In genomic region chr5:67146981-67147380, GRCh38 we compare ENCODE assay signal across 27 cellular contexts.
"Had no signal": no experiment of that assay in that cellular context is flagged by ENCODE, and none has a peak within 500 bp of the region (broad histone marks: within the 10 kb centered on the region; RNA-seq: fewer than 3 reads in every experiment).

No MANE protein-coding gene starts in this region.

- H3K27me3 ChIP-seq: stomach, suprapubic skin, testis, thyroid gland, tibial artery, tibial nerve, transverse colon, upper lobe of left lung, upper lobe of right lung, uterus, vagina had no signal

- H3K9me3 ChIP-seq: stomach, suprapubic skin, testis, thoracic aorta, thyroid gland, tibial artery, tibial nerve, transverse colon, upper lobe of left lung, upper lobe of right lung, uterus, vagina had no signal

- H3K4me3 ChIP-seq: stomach, suprapubic skin, testis, thoracic aorta, thyroid gland, tibial artery, tibial nerve, transverse colon, upper lobe of left lung, upper lobe of right lung, uterus, vagina had no signal

- H3K36me3 ChIP-seq: uterus had no signal

- H3K27me3 Mint-ChIP-seq: stimulated activated memory B cell treated with anti-CD40 and anti-IgM and Interleukin-4, amounts not matched to agents 10 μg/mL and 1 μg/mL and 100 μg/mL, for 72 hours; stimulated activated naive B cell treated with anti-CD40 and anti-IgM and Interleukin-4, amounts not matched to agents 10 μg/mL and 1 μg/mL and 100 μg/mL, for 72 hours; stimulated activated naive CD8-positive, alpha-beta T cell treated with anti-CD3 and anti-CD28 coated beads, Interleukin-15, amount 100 ng/mL, for 72 hours; stimulated activated naive CD8-positive, alpha-beta T cell treated with anti-CD3 and anti-CD28 coated beads, Interleukin-15, Interleukin-2, amounts not matched to agents 100 ng/mL and 50 ng/mL, for 24 hours; type B pancreatic cell had no signal

- H3K9me3 Mint-ChIP-seq: stimulated activated effector memory CD8-positive, alpha-beta T cell treated with anti-CD3 and anti-CD28 coated beads, Interleukin-12 subunit alpha, Interleukin-12 subunit beta, amount 100 ng/mL, for 72 hours; stimulated activated memory B cell treated with anti-CD40 and anti-IgM and Interleukin-4, amounts not matched to agents 10 μg/mL and 1 μg/mL and 100 μg/mL, for 72 hours; stimulated activated naive B cell treated with anti-CD40 and anti-IgM and Interleukin-4, amounts not matched to agents 10 μg/mL and 1 μg/mL and 100 μg/mL, for 72 hours; stimulated activated naive CD8-positive, alpha-beta T cell treated with anti-CD3 and anti-CD28 coated beads, Interleukin-15, amount 100 ng/mL, for 72 hours; stimulated activated naive CD8-positive, alpha-beta T cell treated with anti-CD3 and anti-CD28 coated beads, Interleukin-15, Interleukin-2, amounts not matched to agents 100 ng/mL and 50 ng/mL, for 24 hours; type B pancreatic cell had no signal

- H3K27ac ChIP-seq: stomach, suprapubic skin, testis, thoracic aorta, thyroid gland, tibial artery, tibial nerve, transverse colon, upper lobe of right lung, uterus, vagina had no signal

- H3K4me3 Mint-ChIP-seq: stimulated activated effector memory CD8-positive, alpha-beta T cell treated with anti-CD3 and anti-CD28 coated beads, Interleukin-12 subunit alpha, Interleukin-12 subunit beta, amount 100 ng/mL, for 72 hours; stimulated activated memory B cell treated with anti-CD40 and anti-IgM and Interleukin-4, amounts not matched to agents 10 μg/mL and 1 μg/mL and 100 μg/mL, for 72 hours; stimulated activated naive B cell treated with anti-CD40 and anti-IgM and Interleukin-4, amounts not matched to agents 10 μg/mL and 1 μg/mL and 100 μg/mL, for 72 hours; stimulated activated naive CD8-positive, alpha-beta T cell treated with anti-CD3 and anti-CD28 coated beads, Interleukin-15, amount 100 ng/mL, for 72 hours; stimulated activated naive CD8-positive, alpha-beta T cell treated with anti-CD3 and anti-CD28 coated beads, Interleukin-15, Interleukin-2, amounts not matched to agents 100 ng/mL and 50 ng/mL, for 24 hours; type B pancreatic cell had no signal

- H3K4me1 ChIP-seq: suprapubic skin, testis, thyroid gland, tibial artery, upper lobe of right lung, uterus, vagina had no signal

- H3K27ac Mint-ChIP-seq: stimulated activated effector memory CD8-positive, alpha-beta T cell treated with anti-CD3 and anti-CD28 coated beads, Interleukin-12 subunit alpha, Interleukin-12 subunit beta, amount 100 ng/mL, for 72 hours; stimulated activated memory B cell treated with anti-CD40 and anti-IgM and Interleukin-4, amounts not matched to agents 10 μg/mL and 1 μg/mL and 100 μg/mL, for 72 hours; stimulated activated naive B cell treated with anti-CD40 and anti-IgM and Interleukin-4, amounts not matched to agents 10 μg/mL and 1 μg/mL and 100 μg/mL, for 72 hours; stimulated activated naive CD8-positive, alpha-beta T cell treated with anti-CD3 and anti-CD28 coated beads, Interleukin-15, amount 100 ng/mL, for 72 hours; stimulated activated naive CD8-positive, alpha-beta T cell treated with anti-CD3 and anti-CD28 coated beads, Interleukin-15, Interleukin-2, amounts not matched to agents 100 ng/mL and 50 ng/mL, for 24 hours; type B pancreatic cell had no signal

- DNase-seq: stimulated activated CD4-positive, alpha-beta T cell treated with anti-CD3 and anti-CD28 coated beads, Interleukin-2, amount 100 ng/mL, for 48 hours; stimulated activated CD4-positive, alpha-beta T cell treated with anti-CD3 and anti-CD28 coated beads, Interleukin-4, amount 100 ng/mL, for 1 hour; stimulated activated CD4-positive, alpha-beta T cell treated with anti-CD3 and anti-CD28 coated beads, Interleukin-4, amount 100 ng/mL, for 24 hours; stimulated activated CD4-positive, alpha-beta T cell treated with anti-CD3 and anti-CD28 coated beads, Interleukin-4, amount 100 ng/mL, for 4 hours; stimulated activated CD8-positive, alpha-beta memory T cell treated with anti-CD3 and anti-CD28 coated beads, Interleukin-4, amount 100 ng/mL, for 48 hours; stimulated activated naive B cell treated with anti-CD40 and anti-IgM and Interleukin-4, amounts not matched to agents 10 μg/mL and 1 μg/mL and 100 μg/mL, for 72 hours; stimulated activated naive CD4-positive, alpha-beta T cell; stimulated activated naive CD4-positive, alpha-beta T cell treated with Interleukin-2 at 50 U/mL for 16 hours; stimulated activated naive CD8-positive, alpha-beta T cell treated with anti-CD3 and anti-CD28 coated beads, Interleukin-15, amount 100 ng/mL, for 72 hours; stimulated activated naive CD8-positive, alpha-beta T cell treated with anti-CD3 and anti-CD28 coated beads, Interleukin-15, Interleukin-2, amounts not matched to agents 100 U/mL and 50 U/mL, for 24 hours; stomach; substantia nigra; testis; thyroid gland; tibial artery; transverse colon; upper lobe of left lung; upper lobe of right lung; uterus had no signal

- H3K4me1 Mint-ChIP-seq: stimulated activated effector memory CD8-positive, alpha-beta T cell treated with anti-CD3 and anti-CD28 coated beads, Interleukin-12 subunit alpha, Interleukin-12 subunit beta, amount 100 ng/mL, for 72 hours; stimulated activated memory B cell treated with anti-CD40 and anti-IgM and Interleukin-4, amounts not matched to agents 10 μg/mL and 1 μg/mL and 100 μg/mL, for 72 hours; stimulated activated naive B cell treated with anti-CD40 and anti-IgM and Interleukin-4, amounts not matched to agents 10 μg/mL and 1 μg/mL and 100 μg/mL, for 72 hours; stimulated activated naive CD8-positive, alpha-beta T cell treated with anti-CD3 and anti-CD28 coated beads, Interleukin-15, amount 100 ng/mL, for 72 hours had no signal

- ATAC-seq: stimulated activated memory B cell treated with anti-CD40 and anti-IgM and Interleukin-4, amounts not matched to agents 10 μg/mL and 1 μg/mL and 100 μg/mL, for 72 hours; stimulated activated naive B cell treated with anti-CD40 and anti-IgM and Interleukin-4, amounts not matched to agents 10 μg/mL and 1 μg/mL and 100 μg/mL, for 72 hours; stimulated activated naive CD8-positive, alpha-beta T cell treated with anti-CD3 and anti-CD28 coated beads, Interleukin-15, amount 100 ng/mL, for 72 hours had no signal
